10 cellular contexts compared by ENCODE assay signal in genomic region chr2:116095636-116096035, GRCh38.
"Had no signal": no experiment of that assay in that cellular context is flagged by ENCODE, and none has a peak within 500 bp of the region (broad histone marks: within the 10 kb centered on the region; RNA-seq: fewer than 3 reads in every experiment).

No MANE protein-coding gene starts in this region.

- H3K27me3 Mint-ChIP-seq: IgD-negative memory B cell had no signal

- H3K4me3 Mint-ChIP-seq: HFFc6, IgD-negative memory B cell had no signal

- H3K27ac Mint-ChIP-seq: HFFc6, IgD-negative memory B cell had no signal

- DNase-seq: GM23248, HFFc6, Karpas-422, KBM-7 had no signal

- H3K9me3 ChIP-seq: HAP-1 had no signal

- H3K36me3 ChIP-seq: HAP-1 had no signal

- H2AFZ ChIP-seq: GM23248 had no signal

- ATAC-seq: HCT116, HepG2 had no signal

- H3K4me1 Mint-ChIP-seq: IgD-negative memory B cell had no signal

- FAIRE-seq: HepG2 had no signal

- H3K27ac ChIP-seq: GM23248, HL-60, KMS-11 had no signal

- H3K9ac ChIP-seq: GM23248, KMS-11 had no signal

- H3K4me2 ChIP-seq: KMS-11 had no signal

- H3K4me1 ChIP-seq: HAP-1 had no signal

- H3K4me3 ChIP-seq: GM23248, HAP-1 had no signal
